Comparison of ENCODE assay signal across 1 cellular context in the genomic region with DNA sequence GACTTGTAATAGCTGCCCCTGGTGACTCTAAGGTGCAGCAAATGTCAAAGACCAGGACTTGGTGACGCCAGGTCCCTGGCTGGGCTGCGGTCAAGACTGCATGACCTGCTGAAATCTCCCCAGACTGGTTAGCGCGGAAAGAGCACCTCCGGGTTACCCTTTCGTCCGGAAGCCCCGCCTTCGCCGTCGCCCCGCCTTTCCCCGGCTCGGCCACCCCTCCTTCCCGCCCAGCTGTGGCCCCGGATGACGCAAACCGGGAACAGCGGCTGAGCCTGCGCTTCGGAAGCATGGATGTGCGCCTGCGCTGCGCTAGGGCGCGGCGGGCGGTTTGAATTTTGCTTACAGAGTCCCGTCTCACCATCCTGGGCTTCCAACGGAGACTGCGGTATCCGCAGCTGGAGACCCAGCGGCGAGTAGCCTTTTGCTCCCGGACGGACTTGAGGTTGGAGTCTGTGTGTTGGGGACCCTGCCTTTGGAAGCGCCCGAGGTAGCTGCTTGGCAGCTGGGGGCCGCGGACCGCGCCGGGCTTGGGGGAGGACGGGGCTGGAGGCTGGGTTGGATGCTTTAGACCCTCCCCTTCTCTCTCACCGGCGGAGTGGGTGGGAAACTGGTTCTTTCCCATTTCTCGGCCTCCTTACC.
TF ChIP-seq lines count a peak whose summit lies in the region.

Gene SKA1 (plus strand): TSS at position 294 of the 639 bp plus-strand sequence. CDS start 785 bp downstream, outside the sequence.

TF ChIP-seq in HepG2, 621 proteins besides CTCF, POLR2A, EP300 and RAD21 (continued from another document and continues in another):
- TF ChIP-seq, protein P1, sequence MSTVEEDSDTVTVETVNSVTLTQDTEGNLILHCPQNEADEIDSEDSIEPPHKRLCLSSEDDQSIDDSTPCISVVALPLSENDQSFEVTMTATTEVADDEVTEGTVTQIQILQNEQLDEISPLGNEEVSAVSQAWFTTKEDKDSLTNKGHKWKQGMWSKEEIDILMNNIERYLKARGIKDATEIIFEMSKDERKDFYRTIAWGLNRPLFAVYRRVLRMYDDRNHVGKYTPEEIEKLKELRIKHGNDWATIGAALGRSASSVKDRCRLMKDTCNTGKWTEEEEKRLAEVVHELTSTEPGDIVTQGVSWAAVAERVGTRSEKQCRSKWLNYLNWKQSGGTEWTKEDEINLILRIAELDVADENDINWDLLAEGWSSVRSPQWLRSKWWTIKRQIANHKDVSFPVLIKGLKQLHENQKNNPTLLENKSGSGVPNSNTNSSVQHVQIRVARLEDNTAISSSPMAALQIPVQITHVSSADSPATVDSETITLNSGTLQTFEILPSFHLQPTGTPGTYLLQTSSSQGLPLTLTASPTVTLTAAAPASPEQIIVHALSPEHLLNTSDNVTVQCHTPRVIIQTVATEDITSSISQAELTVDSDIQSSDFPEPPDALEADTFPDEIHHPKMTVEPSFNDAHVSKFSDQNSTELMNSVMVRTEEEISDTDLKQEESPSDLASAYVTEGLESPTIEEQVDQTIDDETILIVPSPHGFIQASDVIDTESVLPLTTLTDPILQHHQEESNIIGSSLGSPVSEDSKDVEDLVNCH (CRISPR knock-in tag; IDR thresholded peaks at IDR 0.05) = no peak
- TF ChIP-seq NCOA1 (CRISPR knock-in tag; IDR thresholded peaks at IDR 0.05) = no peak
- TF ChIP-seq TFDP2 (CRISPR knock-in tag; IDR thresholded peaks at IDR 0.05) = peak; percentile 99
- peak; percentile 26; the same call in 1 of the 2 replicates for TF ChIP-seq ZBTB21 (CRISPR knock-in tag; IDR thresholded peaks at IDR 0.05)
- no peak for TF ChIP-seq CAMTA2 (CRISPR knock-in tag; IDR thresholded peaks at IDR 0.05; ENCODE audit: borderline replicate concordance)
- TF ChIP-seq HNRNPUL1 (IDR thresholded peaks at IDR 0.05; ENCODE audit: low read depth, low read length) = no peak
- TF ChIP-seq, protein P2, sequence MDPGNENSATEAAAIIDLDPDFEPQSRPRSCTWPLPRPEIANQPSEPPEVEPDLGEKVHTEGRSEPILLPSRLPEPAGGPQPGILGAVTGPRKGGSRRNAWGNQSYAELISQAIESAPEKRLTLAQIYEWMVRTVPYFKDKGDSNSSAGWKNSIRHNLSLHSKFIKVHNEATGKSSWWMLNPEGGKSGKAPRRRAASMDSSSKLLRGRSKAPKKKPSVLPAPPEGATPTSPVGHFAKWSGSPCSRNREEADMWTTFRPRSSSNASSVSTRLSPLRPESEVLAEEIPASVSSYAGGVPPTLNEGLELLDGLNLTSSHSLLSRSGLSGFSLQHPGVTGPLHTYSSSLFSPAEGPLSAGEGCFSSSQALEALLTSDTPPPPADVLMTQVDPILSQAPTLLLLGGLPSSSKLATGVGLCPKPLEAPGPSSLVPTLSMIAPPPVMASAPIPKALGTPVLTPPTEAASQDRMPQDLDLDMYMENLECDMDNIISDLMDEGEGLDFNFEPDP (CRISPR knock-in tag; conservative IDR thresholded peaks at IDR 0.05) = no peak
- no peak for TF ChIP-seq HNF4G (IDR thresholded peaks at IDR 0.05; ENCODE audit: borderline replicate concordance, low read depth, low read length)
- no peak for TF ChIP-seq HNF4G (CRISPR knock-in tag; IDR thresholded peaks at IDR 0.05; ENCODE audit: borderline replicate concordance, low read depth)
- peak; percentile 38; the same call in 1 of the 2 replicates for TF ChIP-seq MAFF (IDR thresholded peaks at IDR 0.05; ENCODE audit: low read depth, low read length)
- no peak for TF ChIP-seq CREB3 (CRISPR knock-in tag; IDR thresholded peaks at IDR 0.05)
- no peak for TF ChIP-seq ZNF747 (CRISPR knock-in tag; IDR thresholded peaks at IDR 0.05; ENCODE audit: borderline replicate concordance)
- TF ChIP-seq MEIS2 (CRISPR knock-in tag; IDR thresholded peaks at IDR 0.05) = peak; percentile 73
- TF ChIP-seq BHLHE40 (IDR thresholded peaks at IDR 0.05; ENCODE audit: low read length) = no peak
- TF ChIP-seq ZNF572 (CRISPR knock-in tag; IDR thresholded peaks at IDR 0.05) = no peak
- peak; percentile 61; the same call in 1 of the 2 replicates for TF ChIP-seq ZNF790 (CRISPR knock-in tag; IDR thresholded peaks at IDR 0.05; ENCODE audit: borderline replicate concordance)
- peak; percentile 37; the same call in 1 of the 2 replicates for TF ChIP-seq HES4 (CRISPR knock-in tag; IDR thresholded peaks at IDR 0.05; ENCODE audit: borderline replicate concordance)
- TF ChIP-seq LBX2 (CRISPR knock-in tag; IDR thresholded peaks at IDR 0.05; ENCODE audit: borderline replicate concordance) = 0 out of 2 replicates have a peak, but pooled peaks have one; percentile 71
- TF ChIP-seq CENPBD1 (CRISPR knock-in tag; IDR thresholded peaks at IDR 0.05; ENCODE audit: borderline replicate concordance, low read depth) = no peak
- 0 out of 2 replicates have a peak, but pooled peaks have one; percentile 59 for TF ChIP-seq ZNF232 (CRISPR knock-in tag; IDR thresholded peaks at IDR 0.05; ENCODE audit: borderline replicate concordance)
- no peak for TF ChIP-seq MATR3 (CRISPR knock-in tag; IDR thresholded peaks at IDR 0.05)
- no peak for TF ChIP-seq TERF1 (CRISPR knock-in tag; IDR thresholded peaks at IDR 0.05)
- peak; percentile 90 for TF ChIP-seq SALL1 (CRISPR knock-in tag; IDR thresholded peaks at IDR 0.05)
- TF ChIP-seq EHMT2 (IDR thresholded peaks at IDR 0.05; ENCODE audit: borderline replicate concordance, low read depth, low read length) = no peak
- TF ChIP-seq ZC3H4 (CRISPR knock-in tag; IDR thresholded peaks at IDR 0.05; ENCODE audit: borderline replicate concordance) = no peak
- TF ChIP-seq HHEX (CRISPR knock-in tag; IDR thresholded peaks at IDR 0.05) = no peak
- TF ChIP-seq ZNF670 (CRISPR knock-in tag; IDR thresholded peaks at IDR 0.05; ENCODE audit: borderline replicate concordance) = 0 out of 2 replicates have a peak, but pooled peaks have one; percentile 22
- no peak; the same call in 1 of the 2 replicates for TF ChIP-seq NR2F2 (IDR thresholded peaks at IDR 0.05; ENCODE audit: borderline replicate concordance, low read depth)
- TF ChIP-seq, protein P3, sequence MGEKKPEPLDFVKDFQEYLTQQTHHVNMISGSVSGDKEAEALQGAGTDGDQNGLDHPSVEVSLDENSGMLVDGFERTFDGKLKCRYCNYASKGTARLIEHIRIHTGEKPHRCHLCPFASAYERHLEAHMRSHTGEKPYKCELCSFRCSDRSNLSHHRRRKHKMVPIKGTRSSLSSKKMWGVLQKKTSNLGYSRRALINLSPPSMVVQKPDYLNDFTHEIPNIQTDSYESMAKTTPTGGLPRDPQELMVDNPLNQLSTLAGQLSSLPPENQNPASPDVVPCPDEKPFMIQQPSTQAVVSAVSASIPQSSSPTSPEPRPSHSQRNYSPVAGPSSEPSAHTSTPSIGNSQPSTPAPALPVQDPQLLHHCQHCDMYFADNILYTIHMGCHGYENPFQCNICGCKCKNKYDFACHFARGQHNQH (CRISPR knock-in tag; IDR thresholded peaks at IDR 0.05) = peak; percentile 78
- no peak for TF ChIP-seq ZBTB10 (CRISPR knock-in tag; IDR thresholded peaks at IDR 0.05; ENCODE audit: borderline replicate concordance)
- TF ChIP-seq TCF7 (IDR thresholded peaks at IDR 0.05; ENCODE audit: low read depth) = no peak
- no peak for TF ChIP-seq RFXANK (CRISPR knock-in tag; IDR thresholded peaks at IDR 0.05)
- TF ChIP-seq ZNF33A (CRISPR knock-in tag; IDR thresholded peaks at IDR 0.05; ENCODE audit: borderline replicate concordance) = no peak
- TF ChIP-seq, protein P4, sequence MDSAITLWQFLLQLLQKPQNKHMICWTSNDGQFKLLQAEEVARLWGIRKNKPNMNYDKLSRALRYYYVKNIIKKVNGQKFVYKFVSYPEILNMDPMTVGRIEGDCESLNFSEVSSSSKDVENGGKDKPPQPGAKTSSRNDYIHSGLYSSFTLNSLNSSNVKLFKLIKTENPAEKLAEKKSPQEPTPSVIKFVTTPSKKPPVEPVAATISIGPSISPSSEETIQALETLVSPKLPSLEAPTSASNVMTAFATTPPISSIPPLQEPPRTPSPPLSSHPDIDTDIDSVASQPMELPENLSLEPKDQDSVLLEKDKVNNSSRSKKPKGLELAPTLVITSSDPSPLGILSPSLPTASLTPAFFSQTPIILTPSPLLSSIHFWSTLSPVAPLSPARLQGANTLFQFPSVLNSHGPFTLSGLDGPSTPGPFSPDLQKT (CRISPR knock-in tag; IDR thresholded peaks at IDR 0.05; ENCODE audit: borderline replicate concordance) = no peak
- TF ChIP-seq KLF9 (CRISPR knock-in tag; IDR thresholded peaks at IDR 0.05; ENCODE audit: low read depth) = no peak
- TF ChIP-seq, protein P5, sequence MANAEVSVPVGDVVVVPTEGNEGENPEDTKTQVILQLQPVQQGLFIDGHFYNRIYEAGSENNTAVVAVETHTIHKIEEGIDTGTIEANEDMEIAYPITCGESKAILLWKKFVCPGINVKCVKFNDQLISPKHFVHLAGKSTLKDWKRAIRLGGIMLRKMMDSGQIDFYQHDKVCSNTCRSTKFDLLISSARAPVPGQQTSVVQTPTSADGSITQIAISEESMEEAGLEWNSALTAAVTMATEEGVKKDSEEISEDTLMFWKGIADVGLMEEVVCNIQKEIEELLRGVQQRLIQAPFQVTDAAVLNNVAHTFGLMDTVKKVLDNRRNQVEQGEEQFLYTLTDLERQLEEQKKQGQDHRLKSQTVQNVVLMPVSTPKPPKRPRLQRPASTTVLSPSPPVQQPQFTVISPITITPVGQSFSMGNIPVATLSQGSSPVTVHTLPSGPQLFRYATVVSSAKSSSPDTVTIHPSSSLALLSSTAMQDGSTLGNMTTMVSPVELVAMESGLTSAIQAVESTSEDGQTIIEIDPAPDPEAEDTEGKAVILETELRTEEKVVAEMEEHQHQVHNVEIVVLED (CRISPR knock-in tag; IDR thresholded peaks at IDR 0.05; ENCODE audit: borderline replicate concordance) = peak; percentile 75; the same call in 1 of the 2 replicates
- TF ChIP-seq DR1 (CRISPR knock-in tag; IDR thresholded peaks at IDR 0.05) = peak; percentile 76
- peak; percentile 71 for TF ChIP-seq SPEN (CRISPR knock-in tag; IDR thresholded peaks at IDR 0.05; ENCODE audit: low read depth)
- TF ChIP-seq RBM22 (optimal IDR thresholded peaks at IDR 0.05; ENCODE audit: low read length) = no peak
- TF ChIP-seq ZNF598 (CRISPR knock-in tag; IDR thresholded peaks at IDR 0.05; ENCODE audit: borderline replicate concordance) = peak; percentile 78; the same call in 1 of the 2 replicates
- TF ChIP-seq RORA (CRISPR knock-in tag; IDR thresholded peaks at IDR 0.05) = no peak
- TF ChIP-seq POLR2AphosphoS2 (IDR thresholded peaks at IDR 0.05; ENCODE audit: low read depth, low read length) = no peak
- TF ChIP-seq ZNF772 (CRISPR knock-in tag; IDR thresholded peaks at IDR 0.05) = no peak
- peak; percentile 27; the same call in 1 of the 2 replicates for TF ChIP-seq MEF2D (CRISPR knock-in tag; IDR thresholded peaks at IDR 0.05)
- 0 out of 2 replicates have a peak, but pooled peaks have one; percentile 23 for TF ChIP-seq ZNF619 (CRISPR knock-in tag; IDR thresholded peaks at IDR 0.05)
- 0 out of 2 replicates have a peak, but pooled peaks have one; percentile 68 for TF ChIP-seq PAWR (CRISPR knock-in tag; IDR thresholded peaks at IDR 0.05; ENCODE audit: borderline replicate concordance)
- no peak for TF ChIP-seq ZNF235 (CRISPR knock-in tag; IDR thresholded peaks at IDR 0.05; ENCODE audit: borderline replicate concordance)
- TF ChIP-seq MTF2 (CRISPR knock-in tag; IDR thresholded peaks at IDR 0.05; ENCODE audit: borderline replicate concordance) = no peak
- no peak; the same call in 1 of the 2 replicates for TF ChIP-seq ZNF773 (CRISPR knock-in tag; IDR thresholded peaks at IDR 0.05; ENCODE audit: borderline replicate concordance)
- TF ChIP-seq PAF1 (CRISPR knock-in tag; IDR thresholded peaks at IDR 0.05) = no peak
